10 cellular contexts compared by ENCODE assay signal in the genomic region with DNA sequence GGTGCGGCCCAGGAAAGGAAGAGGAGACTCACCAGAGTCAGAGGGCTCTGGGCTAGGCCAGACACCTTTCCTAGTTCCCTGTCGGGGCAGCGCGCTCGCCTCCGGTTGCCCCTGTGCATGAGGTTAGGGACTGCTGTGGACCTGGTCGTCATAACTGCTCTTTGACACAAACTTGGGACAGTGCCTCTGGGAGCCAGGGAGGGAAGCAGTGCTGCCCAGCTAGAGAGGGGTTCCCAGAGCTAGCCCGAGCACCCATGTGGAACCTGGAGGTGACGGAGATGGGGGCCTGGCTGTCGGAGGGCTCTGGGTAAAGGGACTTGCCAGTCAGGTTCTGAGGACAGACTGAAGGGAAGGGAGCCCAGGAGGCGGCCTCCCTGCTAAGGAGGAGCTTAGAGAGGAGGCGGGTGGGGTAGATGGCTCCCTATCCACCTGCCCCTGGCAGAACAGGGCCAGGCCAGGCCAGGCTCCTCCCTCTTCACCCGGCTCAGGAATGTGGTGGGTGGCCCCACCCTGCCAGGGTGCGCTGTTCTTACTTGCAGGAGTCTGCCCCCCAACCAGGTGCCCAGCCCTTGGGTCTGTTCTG. TPM values are rescaled to one million over a fixed set of nuclear protein-coding genes. Genes with fewer than 3 reads are reported as not detected.
DNase-seq lines count a peak whose midpoint lies in the region; ATAC-seq and TF ChIP-seq lines count a peak whose summit lies in the region.
"Had no signal": no experiment of that assay in that cellular context is flagged by ENCODE, and none has a peak within 500 bp of the region (broad histone marks: within the 10 kb centered on the region; RNA-seq: fewer than 3 reads in every experiment).

No MANE protein-coding gene starts in this region.

- TF ChIP-seq CTCF in body of pancreas (IDR thresholded peaks at IDR 0.05) (no peak), transverse colon (IDR thresholded peaks at IDR 0.05) (no peak)

- ATAC-seq in body of pancreas = peak; percentile 51
- no peak for ATAC-seq in GM18505 (IDR thresholded peaks at IDR 0.05; ENCODE audit: unreplicated experiment)

- H3K4me3 ChIP-seq in body of pancreas (no peak overlapping the region), transverse colon (peak overlapping the region in 3 of 4 donors; percentile 18 to 38 (median 20))

- no peaks in the 10 kb centered on the region for H3K9me3 ChIP-seq in body of pancreas
- no peaks in the 10 kb centered on the region for H3K9me3 ChIP-seq in transverse colon

- H3K27me3 ChIP-seq in body of pancreas (no peaks in the 10 kb centered on the region), transverse colon (no peaks in the 10 kb centered on the region)

- TF ChIP-seq EP300 in transverse colon (IDR thresholded peaks at IDR 0.05; ENCODE audit: low read depth) = no peak

- TF ChIP-seq POLR2A in body of pancreas (IDR thresholded peaks at IDR 0.05) (peak in 1 of 3 donors; percentile 50), transverse colon (IDR thresholded peaks at IDR 0.05) (peak; percentile 46), GM18505 (IDR thresholded peaks at IDR 0.05; ENCODE audit: borderline replicate concordance, extremely low read depth, insufficient read depth, insufficient read length) (no peak)

- H3K27ac ChIP-seq in body of pancreas = peak overlapping the region in 2 of 4 donors; percentile 26 to 41
- H3K27ac ChIP-seq in transverse colon = peak overlapping the region in 2 of 4 donors; percentile 57 to 59

- intact Hi-C loops in body of pancreas (cut with DNase I) = loop anchor here (10.0 kb wide), 1 partner anchor 221 kb away; no protein-coding TSS in a partner anchor
- intact Hi-C loops in transverse colon (cut with DNase I; ENCODE audit: low total_unique reads) = no loop called here

- peak; percentile 66 for DNase-seq in activated effector memory CD4-positive, alpha-beta T cell treated with anti-CD3 and anti-CD28 coated beads, Interleukin-2, amount 50 U/mL, for 16 hours
- no peak for DNase-seq in activated effector memory CD4-positive, alpha-beta T cell treated with Interleukin-2 at 50 U/mL for 16 hours
- DNase-seq in body of pancreas = peak; percentile 52 to 77 (median 72)
- DNase-seq in kidney tubule cell (ENCODE audit: low spot score) = peak; percentile 90
- peak; percentile 78 for DNase-seq in transverse colon
- DNase-seq in DMS 273 (lab: John Stamatoyannopoulos, UW; ENCODE audit: unreplicated experiment) = no peak
- DNase-seq in stimulated activated CD8-positive, alpha-beta memory T cell treated with anti-CD3 and anti-CD28 coated beads, Interleukin-4, amount 100 ng/mL, for 48 hours = no peak
- DNase-seq: RPMI8226 had no signal

- 51 to 71% methylated on average over 6 to 14 of the region's 14 CpGs for WGBS in body of pancreas, 2 donors
- WGBS in transverse colon (ENCODE audit: low coverage in 1 of 2), 2 donors = 76% methylated on average over 13 of the region's 14 CpGs; no CpG with 5 or more reads in 1 of the 2 donors

- in situ Hi-C loops in transverse colon (cut with MboI; ENCODE audit: low pct_ligation_motif_present in 1 of 4, low pct_unique_long_range_greater_than_20kb in 1 of 4, low sequenced_read_pairs in 3 of 4) = no loop called here

- H3K36me3 ChIP-seq in body of pancreas (replicated peaks in 1 of 2; ENCODE audit: insufficient read depth in 1 of 2, low read depth in 2 of 2) = peaks cover 0 to 15% of the 10 kb centered on the region in 2 donors
- H3K36me3 ChIP-seq in transverse colon = peaks cover 0 to 15% (median 4%) of the 10 kb centered on the region in 4 donors

- H3K4me1 ChIP-seq in body of pancreas (peaks cover 47% of the 10 kb centered on the region), transverse colon (peaks cover 15 to 33% (median 23%) of the 10 kb centered on the region in 4 donors)

RNA-seq across cellular contexts. Expression of a gene that starts 29.7 kb away (rescaled TPM):
- total RNA-seq in body of pancreas (100 to 1,000 TPM in 1 of 2 donors, 10 to 100 TPM in 1; 45.4 to 104 TPM), transverse colon (10 to 100 TPM; 54.9 to 74.4 (median 63.8) TPM)

RNA-seq across cellular contexts. Expression of a gene that starts 32.6 kb away (rescaled TPM):
- total RNA-seq in body of pancreas = 10 to 100 TPM; 34.9 to 54.2 TPM
- total RNA-seq in transverse colon = 100 to 1,000 TPM in 1 of 4 donors, 10 to 100 TPM in 3; 67.5 to 105 (median 85.9) TPM

RNA-seq across cellular contexts. Expression of a gene that starts 35.3 kb away (rescaled TPM):
- total RNA-seq in body of pancreas = 100 to 1,000 TPM in 1 of 2 donors, 10 to 100 TPM in 1; 60.7 to 201 TPM
- 100 to 1,000 TPM; 121 to 241 (median 144) TPM for total RNA-seq in transverse colon

RNA-seq across cellular contexts. Expression of a gene that starts 51.6 kb away (rescaled TPM):
- total RNA-seq in body of pancreas (not detected), transverse colon (not detected)
- total RNA-seq: HT1080 had no signal

RNA-seq across cellular contexts. Expression of a gene that starts 56.5 kb away (rescaled TPM):
- total RNA-seq in body of pancreas = 100 to 1,000 TPM in 1 of 2 donors, 10 to 100 TPM in 1; 50.1 to 147 TPM
- 100 to 1,000 TPM in 2 of 4 donors, 10 to 100 TPM in 2; 61.7 to 464 (median 83.2) TPM for total RNA-seq in transverse colon

Comparison
In these comparisons a context has a peak if more than half of its experiments do, and no peak if none do; other contexts are left out.
1. DNase-seq: peak in activated effector memory CD4-positive, alpha-beta T cell treated with anti-CD3 and anti-CD28 coated beads, Interleukin-2, amount 50 U/mL, for 16 hours (single experiment), body of pancreas (4 of 4), kidney tubule cell (single experiment) and transverse colon (single experiment); none in activated effector memory CD4-positive, alpha-beta T cell treated with Interleukin-2 at 50 U/mL for 16 hours (single experiment), DMS 273 (single experiment) and stimulated activated CD8-positive, alpha-beta memory T cell treated with anti-CD3 and anti-CD28 coated beads, Interleukin-4, amount 100 ng/mL, for 48 hours (single experiment).
2. H3K4me3 ChIP-seq: peak in transverse colon (3 of 4); none in body of pancreas (0 of 2).